In genomic region chr6:115796829-115797228, GRCh38 we compare ENCODE assay signal across 19 cellular contexts.
A peak's percentile ranks its signal among the peaks of the same experiment; 100 is the strongest.
DNase-seq lines count a peak whose midpoint lies in the region; ATAC-seq, FAIRE-seq and TF ChIP-seq lines count a peak whose summit lies in the region.
"Had no signal": no experiment of that assay in that cellular context is flagged by ENCODE, and none has a peak within 500 bp of the region (broad histone marks: within the 10 kb centered on the region; RNA-seq: fewer than 3 reads in every experiment).

No MANE protein-coding gene starts in this region.

- DNase-seq in H9: peak; percentile 49
- peak in 1 of 2 experiments; percentile 17 for DNase-seq in H1 (ENCODE audit: low read depth in 1 of 2, low spot score in 2 of 2)
- peak; percentile 51 for DNase-seq in iPS-NIHi11 (ENCODE audit: low spot score)
- DNase-seq in retina: peak; percentile 18
- DNase-seq in posterior vena cava (ENCODE audit: low spot score): no peak
- DNase-seq in gastrocnemius medialis: no peak
- DNase-seq: DMS79 treated with DMSO at 0.1 percent for 48 hours, NCI-H1092 treated with DMSO at 0.1 percent for 48 hours, NCI-H2081, NCI-H2171 treated with DMSO at 0.1 percent for 48 hours, NCI-H446, NCI-H69, OCI-M1, Right ventricle myocardium superior had no signal

- in situ Hi-C loops in gastrocnemius medialis (cut with MboI; ENCODE audit: low sequenced_read_pairs in 4 of 4): no loop called here

- H3K4me2 ChIP-seq in H9 (ENCODE audit: insufficient read depth, insufficient read length, low read length): no peak overlapping the region
- peak overlapping the region; percentile 7 to 23; a peak in 1 of 4 replicates for H3K4me2 ChIP-seq in H1 (ENCODE audit: insufficient read depth in 1 of 2, low read depth in 2 of 2, low read length in 2 of 2)

- H2BK20ac ChIP-seq in H9 (ENCODE audit: low read depth, low read length, poor library complexity, severe bottlenecking) (no peak overlapping the region), H1 (ENCODE audit: low read length) (no peak overlapping the region)

- H3K79me2 ChIP-seq in H9 (ENCODE audit: insufficient read depth, low read length): no peaks in the 10 kb centered on the region
- no peaks in the 10 kb centered on the region for H3K79me2 ChIP-seq in H1 (ENCODE audit: control insufficient read depth in 1 of 2, insufficient read depth in 2 of 2, low read length in 2 of 2)

- TF ChIP-seq CTCF in H9 (conservative IDR thresholded peaks at IDR 0.05) (no peak), H1 (IDR thresholded peaks at IDR 0.05; ENCODE audit: control extremely low read depth in 1 of 3, insufficient read depth in 1 of 3, low read depth in 1 of 3, low read length in 3 of 3) (no peak), gastrocnemius medialis (IDR thresholded peaks at IDR 0.05 in 4 of 5, conservative IDR thresholded peaks at IDR 0.05 in 1 of 5) (no peak)

- H4K91ac ChIP-seq in H9 (ENCODE audit: insufficient read length, low read depth, low read length) (no peak overlapping the region), H1 (replicated peaks; ENCODE audit: insufficient read length, low read length) (no peak overlapping the region)

- no peak overlapping the region for H3K9ac ChIP-seq in H9 (ENCODE audit: extremely low read depth, insufficient read length, low read length)
- no peak overlapping the region for H3K9ac ChIP-seq in H1 (replicated peaks in 1 of 4; ENCODE audit: extremely low read depth in 1 of 4, low read depth in 3 of 4, low read length in 3 of 4)

- no peaks in the 10 kb centered on the region for H4K20me1 ChIP-seq in H9 (ENCODE audit: control insufficient read depth, insufficient read depth, insufficient read length)
- no peaks in the 10 kb centered on the region for H4K20me1 ChIP-seq in H1 (replicated peaks in 1 of 2; ENCODE audit: control insufficient read depth in 1 of 2, insufficient read depth in 2 of 2, low read length in 2 of 2)

- H3K9me3 ChIP-seq in H9 (ENCODE audit: control insufficient read depth, low read depth, low read length): no peaks in the 10 kb centered on the region
- H3K9me3 ChIP-seq in H1 (ENCODE audit: insufficient read depth in 2 of 2, low read depth in 1 of 2, low read length in 1 of 2): no peaks in the 10 kb centered on the region
- no peaks in the 10 kb centered on the region for H3K9me3 ChIP-seq in gastrocnemius medialis

- no peak overlapping the region for H4K8ac ChIP-seq in H9 (replicated peaks; ENCODE audit: insufficient read length, low read depth, low read length)
- no peak overlapping the region for H4K8ac ChIP-seq in H1 (ENCODE audit: extremely low read depth, insufficient read depth, low read length)

- H4K5ac ChIP-seq in H9 (ENCODE audit: insufficient read length, low read depth, low read length) (no peak overlapping the region), H1 (ENCODE audit: insufficient read length, low read depth, low read length) (no peak overlapping the region)

- no peak overlapping the region for H3K4ac ChIP-seq in H9 (ENCODE audit: low read depth, low read length)
- no peak overlapping the region for H3K4ac ChIP-seq in H1 (replicated peaks; ENCODE audit: insufficient read length, low read depth, low read length)

- ATAC-seq in HG03097 (IDR thresholded peaks at IDR 0.05; ENCODE audit: low FRiP score, unreplicated experiment) (no peak), gastrocnemius medialis (no peak)
- ATAC-seq: HCT116 had no signal

- no peak overlapping the region for H3K23ac ChIP-seq in H9 (ENCODE audit: insufficient read length, low read depth, low read length)
- H3K23ac ChIP-seq in H1 (ENCODE audit: insufficient read length): no peak overlapping the region

- CTCF ChIA-PET in H1 (lab: Charles Lee; ENCODE audit: partially characterized antibody): interaction anchor here (1.1 to 1.6 kb wide), 3 partner anchors 11 to 42 kb away, joined by 3 to 4 read pairs (median 3); no protein-coding TSS in a partner anchor

- no peaks in the 10 kb centered on the region; the same call in 1 of the 2 replicates for H3K27me3 Mint-ChIP-seq in H9 (ENCODE audit: low read depth)
- H3K27me3 Mint-ChIP-seq: B cell, IgD-negative memory B cell had no signal

- H3K27me3 ChIP-seq in H9 (ENCODE audit: insufficient read depth, low read length): no peaks in the 10 kb centered on the region
- H3K27me3 ChIP-seq in H1 (replicated peaks in 1 of 4; ENCODE audit: control insufficient read depth in 3 of 4, extremely low read depth in 1 of 4, insufficient read depth in 3 of 4, low read length in 3 of 4): no peaks in the 10 kb centered on the region
- H3K27me3 ChIP-seq in gastrocnemius medialis: no peaks in the 10 kb centered on the region

- no peak overlapping the region for H2AFZ ChIP-seq in H9 (ENCODE audit: low read length)
- no peak overlapping the region for H2AFZ ChIP-seq in H1 (ENCODE audit: low read length)

- H3K4me3 ChIP-seq in H1 (ENCODE audit: extremely low read depth in 1 of 4, insufficient read depth in 2 of 4, low read depth in 3 of 4, low read length in 4 of 4) (no peak overlapping the region), gastrocnemius medialis (no peak overlapping the region)

- H3K4me3 Mint-ChIP-seq in H9: no peak overlapping the region
- H3K4me3 Mint-ChIP-seq: B cell, IgD-negative memory B cell had no signal

- peaks cover 3% of the 10 kb centered on the region for H3K4me1 ChIP-seq in H9 (ENCODE audit: insufficient read depth, low read length)
- H3K4me1 ChIP-seq in H1 (replicated peaks in 1 of 4; ENCODE audit: control insufficient read depth in 3 of 4, insufficient read depth in 4 of 4, low read length in 3 of 4): peaks cover 0 to 11% (median 8%) of the 10 kb centered on the region in 4 experiments; a peak in 5 of 7 replicates
- no peaks in the 10 kb centered on the region for H3K4me1 ChIP-seq in gastrocnemius medialis

- H3K79me1 ChIP-seq in H9 (ENCODE audit: insufficient read depth, low read depth, low read length, poor library complexity, severe bottlenecking) (no peaks in the 10 kb centered on the region), H1 (ENCODE audit: low read depth, low read length) (no peaks in the 10 kb centered on the region)

- H3K23me2 ChIP-seq in H9 (ENCODE audit: insufficient read length, low read depth, low read length, poor library complexity, severe bottlenecking) (no peaks in the 10 kb centered on the region), H1 (ENCODE audit: low read depth, low read length) (no peaks in the 10 kb centered on the region)

- H3K18ac ChIP-seq in H9 (ENCODE audit: insufficient read length, low read depth, low read length): no peak overlapping the region
- H3K18ac ChIP-seq in H1 (ENCODE audit: extremely low read depth, low read length): no peak overlapping the region

- H2BK120ac ChIP-seq in H9 (ENCODE audit: low read depth, low read length, poor library complexity, severe bottlenecking) (no peak overlapping the region), H1 (replicated peaks; ENCODE audit: low read depth, low read length) (no peak overlapping the region)

- TF ChIP-seq EP300 in H1 (IDR thresholded peaks at IDR 0.05; ENCODE audit: borderline replicate concordance in 1 of 2, low read depth in 2 of 2, low read length in 2 of 2): no peak

- H3K36me3 ChIP-seq in H1 (ENCODE audit: control insufficient read depth in 2 of 4, insufficient read depth in 4 of 4, low read length in 3 of 4) (no peaks in the 10 kb centered on the region), gastrocnemius medialis (no peaks in the 10 kb centered on the region)

- no peak for TF ChIP-seq RAD21 in H1 (IDR thresholded peaks at IDR 0.05 in 1 of 2, conservative IDR thresholded peaks at IDR 0.05 in 1 of 2; ENCODE audit: low read depth in 2 of 2, low read length in 2 of 2)

- H3K14ac ChIP-seq in H9 (ENCODE audit: insufficient read depth, low read length) (no peak overlapping the region), H1 (ENCODE audit: insufficient read length) (no peak overlapping the region)

- peaks cover 31 to 44% of the 10 kb centered on the region in 2 experiments for H3K4me1 Mint-ChIP-seq in H9
- H3K4me1 Mint-ChIP-seq: B cell, IgD-negative memory B cell had no signal

- no CpG with 5 or more reads among the region's 1 CpG for WGBS in H9 (ENCODE audit: extremely low coverage, insufficient read length, low lambda C conversion rate)
- WGBS in H1 (ENCODE audit: extremely low coverage in 1 of 2, insufficient coverage in 1 of 2, insufficient read length in 1 of 2, insufficient replicate concordance in 2 of 2, low coverage in 1 of 2, low lambda C conversion rate in 2 of 2, missing lambda C conversion rate in 1 of 2), 2 experiments: 50% methylated on average over 1 of the region's 1 CpG; no CpG with 5 or more reads in 1 of the 2 experiments

- POLR2A ChIA-PET in H1 (lab: Charles Lee; ENCODE audit: partially characterized antibody): no interaction called here

- H3T11ph ChIP-seq in H9 (ENCODE audit: low read length): no peak overlapping the region

- TF ChIP-seq POLR2A in H1 (IDR thresholded peaks at IDR 0.05; ENCODE audit: control extremely low read depth in 1 of 2, low read depth in 2 of 2, low read length in 2 of 2): no peak
- no peak for TF ChIP-seq POLR2A in gastrocnemius medialis (IDR thresholded peaks at IDR 0.05)

- H2BK5ac ChIP-seq in H9 (ENCODE audit: insufficient read length, low read length): no peak overlapping the region
- H2BK5ac ChIP-seq in H1 (ENCODE audit: low read depth, low read length): no peak overlapping the region

- no peak overlapping the region for H2BK15ac ChIP-seq in H9 (ENCODE audit: low read depth, low read length)
- H2BK15ac ChIP-seq in H1 (ENCODE audit: low read length): no peak overlapping the region

- FAIRE-seq in H1 (lab: Jason Lieb, UNC): peak; percentile 72

- H3K27ac Mint-ChIP-seq in H9: no peak overlapping the region
- H3K27ac Mint-ChIP-seq: B cell, IgD-negative memory B cell had no signal

- no peak overlapping the region for H2BK12ac ChIP-seq in H9 (ENCODE audit: insufficient read length, low read depth, low read length)
- no peak overlapping the region for H2BK12ac ChIP-seq in H1 (ENCODE audit: low read depth, low read length)

- no peak overlapping the region for H2AK5ac ChIP-seq in H9 (ENCODE audit: insufficient read length, low read length)
- no peak overlapping the region for H2AK5ac ChIP-seq in H1 (ENCODE audit: low read depth, low read length)

- H3K9me3 Mint-ChIP-seq in H9: no peaks in the 10 kb centered on the region
- H3K9me3 Mint-ChIP-seq: IgD-negative memory B cell had no signal

- H3K27ac ChIP-seq in H9 (ENCODE audit: insufficient read length, low read depth, low read length) (no peak overlapping the region), H1 (ENCODE audit: low read depth, low read length) (no peak overlapping the region), gastrocnemius medialis (no peak overlapping the region)
- H3K27ac ChIP-seq: HL-60 had no signal

- H3K36me3 Mint-ChIP-seq in H9 (ENCODE audit: insufficient read depth in 1 of 3, low read depth in 3 of 3): no peaks in the 10 kb centered on the region
- H3K36me3 Mint-ChIP-seq: IgD-negative memory B cell had no signal

- H3K56ac ChIP-seq in H9 (ENCODE audit: insufficient read length, low read depth, low read length): no peak overlapping the region
- no peak overlapping the region for H3K56ac ChIP-seq in H1 (replicated peaks; ENCODE audit: insufficient read length, low read depth, low read length)

- intact Hi-C loops in posterior vena cava (cut with DNase I): no loop called here
- intact Hi-C loops in gastrocnemius medialis (cut with DNase I; ENCODE audit: low total_unique reads): no loop called here

TF ChIP-seq in H1, 55 proteins besides CTCF, POLR2A, EP300 and RAD21 (continues in another document):
- TF ChIP-seq BACH1 (IDR thresholded peaks at IDR 0.05; ENCODE audit: low read length) (peak; percentile 66; the same call in 1 of the 2 replicates), HDAC2 (IDR thresholded peaks at IDR 0.05; ENCODE audit: borderline replicate concordance in 1 of 2, low read depth in 2 of 2, low read length in 2 of 2) (no peak)

Comparison
In these comparisons a context has a peak if more than half of its experiments do, and no peak if none do; other contexts are left out.
1. DNase-seq: peak in H9 (single experiment), iPS-NIHi11 (single experiment) and retina (single experiment); none in posterior vena cava (single experiment) and gastrocnemius medialis (0 of 2).